In genomic region chr3:72164635-72164978, GRCh38 we compare ENCODE assay signal across 1 cellular context.
TF ChIP-seq lines count a peak whose summit lies in the region.

No MANE protein-coding gene starts in this region.

TF ChIP-seq in GM23338, 12 proteins besides CTCF, POLR2A, EP300 and RAD21:
- no peak for TF ChIP-seq ETS1 (IDR thresholded peaks at IDR 0.05)
- TF ChIP-seq ZNF462 (CRISPR knock-in tag; IDR thresholded peaks at IDR 0.05) = no peak
- no peak for TF ChIP-seq CREB1 (CRISPR knock-in tag; IDR thresholded peaks at IDR 0.05; ENCODE audit: low read depth)
- TF ChIP-seq POLR2AphosphoS5 (IDR thresholded peaks at IDR 0.05; ENCODE audit: low read depth) = no peak
- no peak for TF ChIP-seq NANOG (IDR thresholded peaks at IDR 0.05; ENCODE audit: borderline replicate concordance)
- no peak for TF ChIP-seq ZNF114 (CRISPR knock-in tag; IDR thresholded peaks at IDR 0.05)
- no peak for TF ChIP-seq JUNB (IDR thresholded peaks at IDR 0.05; ENCODE audit: unreplicated experiment)
- no peak for TF ChIP-seq EZH2 (IDR thresholded peaks at IDR 0.05; ENCODE audit: low read depth, unreplicated experiment)
- no peak for TF ChIP-seq EZH2phosphoT487 (IDR thresholded peaks at IDR 0.05; ENCODE audit: unreplicated experiment)
- TF ChIP-seq REST (IDR thresholded peaks at IDR 0.05; ENCODE audit: unreplicated experiment) = no peak
- no peak for TF ChIP-seq STAT1 (IDR thresholded peaks at IDR 0.05; ENCODE audit: unreplicated experiment)
